Comparison of ENCODE assay signal across 8 cellular contexts in the genomic region with DNA sequence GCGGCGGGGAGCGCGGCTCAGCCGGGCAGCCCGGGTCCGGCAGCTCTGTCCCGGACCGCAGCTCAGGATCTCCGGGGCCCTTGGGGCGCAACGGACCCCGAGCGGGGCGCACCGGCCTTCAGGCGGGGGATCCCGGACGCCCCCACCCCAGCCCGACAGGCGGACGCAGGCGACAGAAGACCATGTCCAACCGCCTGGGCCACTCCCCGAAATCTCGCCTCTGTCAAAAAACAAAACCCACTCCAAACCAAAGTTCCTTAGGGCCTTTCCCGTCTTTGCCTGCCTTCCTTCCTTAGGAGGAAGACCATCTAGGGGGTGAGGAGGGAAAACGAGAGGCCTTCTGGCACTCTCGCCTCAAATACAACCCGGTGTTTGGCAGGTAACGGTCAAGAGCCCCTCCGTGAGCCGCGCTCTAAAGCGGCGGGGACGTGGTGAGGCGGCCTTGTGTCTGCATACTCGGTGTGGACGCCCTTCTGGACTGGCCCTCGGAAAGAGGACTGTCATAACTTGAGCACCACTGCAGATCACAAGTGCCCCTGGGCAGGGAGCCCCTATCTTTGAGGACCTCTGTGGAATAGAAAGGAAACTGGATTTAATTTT. TPM values are rescaled to one million over a fixed set of nuclear protein-coding genes. Genes with fewer than 3 reads are reported as not detected.
DNase-seq lines count a peak whose midpoint lies in the region; ATAC-seq and TF ChIP-seq lines count a peak whose summit lies in the region.

No MANE protein-coding gene starts in this region.

- no peak overlapping the region for H2AFZ ChIP-seq in OCI-LY1 (ENCODE audit: low read length)

- intact Hi-C loops in CD4-positive, alpha-beta memory T cell (cut with micrococcal nuclease): loop anchor here (1.0 to 5.0 kb wide), 3 partner anchors 73 to 237 kb away; a partner anchor contains a TSS
- intact Hi-C loops in lower lobe of right lung (cut with DNase I): no loop called here

- no peaks in the 10 kb centered on the region for H3F3A ChIP-seq in OCI-LY1 (ENCODE audit: insufficient read depth, low read length)

- POLR2A ChIA-PET in CD4-positive, alpha-beta memory T cell (lab: Charles Lee; ENCODE audit: partially characterized antibody): interaction anchor here (0.6 to 2.8 kb wide), 10 partner anchors 9 to 224 kb away, joined by 3 to 29 read pairs (median 7); a partner anchor contains a TSS

- H3K27me3 ChIP-seq in CD4-positive, alpha-beta memory T cell (ENCODE audit: insufficient read depth, low read length): no peaks in the 10 kb centered on the region
- H3K27me3 ChIP-seq in OCI-LY1 (ENCODE audit: insufficient read depth, low read length) (no peaks in the 10 kb centered on the region), lower lobe of right lung (ENCODE audit: low read depth) (no peaks in the 10 kb centered on the region)

- WGBS in urinary bladder: under 1% methylated on average over 41 of the region's 41 CpGs

- CTCF ChIA-PET in CD4-positive, alpha-beta memory T cell (lab: Charles Lee; ENCODE audit: partially characterized antibody): interaction anchor here (0.7 to 1.7 kb wide), 3 partner anchors 40 to 185 kb away, joined by 3 to 12 read pairs (median 4); no protein-coding TSS in a partner anchor

- H3K27ac ChIP-seq in CD4-positive, alpha-beta memory T cell (ENCODE audit: low read depth, low read length): peak overlapping the region; percentile 77
- H3K27ac ChIP-seq in OCI-LY1 (ENCODE audit: low read depth, low read length, poor library complexity, severe bottlenecking) (no peak overlapping the region), cingulate gyrus (ENCODE audit: low read depth, low read length) (peak overlapping the region; percentile 91), lower lobe of right lung (peak overlapping the region; percentile 84), urinary bladder (ENCODE audit: low read depth) (peak overlapping the region; percentile 82)

- peak overlapping the region; percentile 85 for H3K9ac ChIP-seq in OCI-LY1 (ENCODE audit: low read length)

- no peaks in the 10 kb centered on the region for H4K20me1 ChIP-seq in OCI-LY1 (ENCODE audit: insufficient read depth, low read length)

- H3K4me3 Mint-ChIP-seq in CD4-positive, alpha-beta memory T cell: peak overlapping the region; percentile 90 to 97 (median 92)

- peaks cover 3% of the 10 kb centered on the region for H3K36me3 ChIP-seq in CD4-positive, alpha-beta memory T cell (ENCODE audit: insufficient read depth, low read length)
- no peaks in the 10 kb centered on the region for H3K36me3 ChIP-seq in OCI-LY1 (ENCODE audit: insufficient read depth, low read length)
- peaks cover 27% of the 10 kb centered on the region for H3K36me3 ChIP-seq in lower lobe of right lung
- H3K36me3 ChIP-seq in urinary bladder (ENCODE audit: insufficient read depth): peaks cover 2% of the 10 kb centered on the region

- H3K9me3 Mint-ChIP-seq in CD4-positive, alpha-beta memory T cell: no peaks in the 10 kb centered on the region

- peaks cover 22 to 42% (median 24%) of the 10 kb centered on the region in 4 donors for H3K4me1 Mint-ChIP-seq in CD4-positive, alpha-beta memory T cell

- H3K4me2 ChIP-seq in OCI-LY1 (ENCODE audit: low read length): peak overlapping the region; percentile 99

- ATAC-seq in GM19467 (IDR thresholded peaks at IDR 0.05; ENCODE audit: unreplicated experiment): peak; percentile 4
- peak; percentile 42 to 54 for ATAC-seq in lower lobe of right lung

- no peaks in the 10 kb centered on the region for H3K79me2 ChIP-seq in OCI-LY1 (ENCODE audit: insufficient read depth, low read length)

- H3K27me3 Mint-ChIP-seq in CD4-positive, alpha-beta memory T cell: peaks cover under 1 to 3% of the 10 kb centered on the region in 2 donors

- peak in 2 of 5 donors; percentile 4 to 6 for DNase-seq in CD4-positive, alpha-beta memory T cell
- DNase-seq in lower lobe of right lung (peak; percentile 54), hippocampal formation (lab: John Stamatoyannopoulos, UW) (no peak), NCI-H2029 (lab: John Stamatoyannopoulos, UW) (no peak)

- H3K4me1 ChIP-seq in CD4-positive, alpha-beta memory T cell (ENCODE audit: insufficient read depth, low read length): peaks cover 21% of the 10 kb centered on the region
- H3K4me1 ChIP-seq in OCI-LY1 (ENCODE audit: insufficient read depth, low read length, severe bottlenecking) (peaks cover 11% of the 10 kb centered on the region), lower lobe of right lung (peaks cover 30% of the 10 kb centered on the region), urinary bladder (ENCODE audit: insufficient read depth) (no peaks in the 10 kb centered on the region)

- no peaks in the 10 kb centered on the region for H3K9me2 ChIP-seq in OCI-LY1 (ENCODE audit: low read depth, low read length)

- TF ChIP-seq CTCF in OCI-LY1 (IDR thresholded peaks at IDR 0.05; ENCODE audit: low read length): no peak
- no peak for TF ChIP-seq CTCF in lower lobe of right lung (IDR thresholded peaks at IDR 0.05)

- H3K27ac Mint-ChIP-seq in CD4-positive, alpha-beta memory T cell: peak overlapping the region; percentile 57 to 95 (median 86)

- no peaks in the 10 kb centered on the region for H3K9me3 ChIP-seq in CD4-positive, alpha-beta memory T cell (ENCODE audit: control insufficient read depth in 1 of 2, low read length in 2 of 2)
- H3K9me3 ChIP-seq in OCI-LY1 (ENCODE audit: low read length) (no peaks in the 10 kb centered on the region), lower lobe of right lung (no peaks in the 10 kb centered on the region)

- H3K4me3 ChIP-seq in CD4-positive, alpha-beta memory T cell (ENCODE audit: low read length in 2 of 2): peak overlapping the region; percentile 91 to 98
- peak overlapping the region; percentile 97 for H3K4me3 ChIP-seq in OCI-LY1 (ENCODE audit: low read depth, low read length, poor library complexity, severe bottlenecking)
- peak overlapping the region; percentile 90 for H3K4me3 ChIP-seq in lower lobe of right lung
- H3K4me3 ChIP-seq in urinary bladder (ENCODE audit: low read depth, low read length): peak overlapping the region; percentile 92

- peaks cover 8 to 25% of the 10 kb centered on the region in 2 donors for H3K36me3 Mint-ChIP-seq in CD4-positive, alpha-beta memory T cell

RNA-seq across cellular contexts. Expression of a gene that starts 0.6 kb away (rescaled TPM):
- total RNA-seq in CD4-positive, alpha-beta memory T cell: 10 to 100 TPM; 18.1 to 18.5 TPM
- polyA plus RNA-seq in CD4-positive, alpha-beta memory T cell: 1 to 10 TPM; 4.1 to 8.8 TPM
- total RNA-seq in lower lobe of right lung (18.5 TPM), urinary bladder (66.3 TPM)
- polyA plus RNA-seq in urinary bladder: 13.7 TPM

RNA-seq across cellular contexts. Expression of a gene that starts 15.0 kb away (rescaled TPM):
- not detected for total RNA-seq in CD4-positive, alpha-beta memory T cell
- under 1 TPM in 1 of 2 donors, not detected in 1; 0.15 TPM for polyA plus RNA-seq in CD4-positive, alpha-beta memory T cell
- total RNA-seq in lower lobe of right lung: 10.5 TPM
- 101 TPM for total RNA-seq in urinary bladder
- polyA plus RNA-seq in urinary bladder: 37.2 TPM
